Comparison of ENCODE assay signal across 1 cellular context in the genomic region with DNA sequence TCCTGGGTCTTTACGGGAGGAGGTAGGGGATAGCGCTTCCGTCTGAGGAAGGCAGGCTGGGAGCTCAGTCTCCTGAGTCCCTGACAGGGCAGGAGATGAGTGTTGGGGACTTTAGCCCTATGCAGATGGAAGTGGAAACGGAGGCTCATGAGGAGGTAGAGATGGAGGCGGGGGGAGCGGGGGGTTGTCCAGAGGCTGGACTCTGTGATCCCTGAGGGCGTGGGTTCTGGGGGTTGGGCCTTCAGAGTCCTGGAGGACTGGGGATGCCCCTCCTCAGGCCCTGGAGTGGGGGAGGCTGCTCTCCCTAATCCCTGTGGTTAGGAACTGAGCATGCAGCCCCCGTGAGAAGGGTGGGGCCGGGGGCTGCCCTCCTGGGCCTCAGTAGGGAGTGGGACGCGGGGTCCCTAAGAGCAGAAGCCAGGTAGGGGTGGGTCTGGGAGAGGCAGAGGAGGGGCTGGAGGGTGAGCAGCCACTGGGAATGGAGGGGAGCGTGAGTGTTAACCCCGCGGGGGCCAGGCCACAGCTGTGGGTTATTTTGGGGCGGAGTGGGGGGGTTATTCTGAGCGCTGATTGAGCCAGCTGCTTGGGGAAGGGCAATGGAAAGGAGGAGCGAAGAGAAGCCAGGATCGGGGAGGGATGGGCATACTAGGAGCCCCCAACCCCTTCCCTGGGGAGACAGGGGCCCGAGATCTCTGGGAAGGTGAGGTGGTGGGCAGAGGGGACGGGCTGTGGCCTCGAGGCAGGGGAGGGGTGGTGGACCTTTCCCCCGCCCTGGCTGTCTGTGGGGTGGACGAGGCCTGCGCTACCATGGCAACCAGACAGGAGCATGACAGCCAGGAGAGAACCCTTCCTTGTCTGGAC.
TF ChIP-seq lines count a peak whose summit lies in the region.

No MANE protein-coding gene starts in this region.

TF ChIP-seq in WTC11, 78 proteins besides CTCF, POLR2A, EP300 and RAD21 (continued from another document):
- TF ChIP-seq, protein P1, sequence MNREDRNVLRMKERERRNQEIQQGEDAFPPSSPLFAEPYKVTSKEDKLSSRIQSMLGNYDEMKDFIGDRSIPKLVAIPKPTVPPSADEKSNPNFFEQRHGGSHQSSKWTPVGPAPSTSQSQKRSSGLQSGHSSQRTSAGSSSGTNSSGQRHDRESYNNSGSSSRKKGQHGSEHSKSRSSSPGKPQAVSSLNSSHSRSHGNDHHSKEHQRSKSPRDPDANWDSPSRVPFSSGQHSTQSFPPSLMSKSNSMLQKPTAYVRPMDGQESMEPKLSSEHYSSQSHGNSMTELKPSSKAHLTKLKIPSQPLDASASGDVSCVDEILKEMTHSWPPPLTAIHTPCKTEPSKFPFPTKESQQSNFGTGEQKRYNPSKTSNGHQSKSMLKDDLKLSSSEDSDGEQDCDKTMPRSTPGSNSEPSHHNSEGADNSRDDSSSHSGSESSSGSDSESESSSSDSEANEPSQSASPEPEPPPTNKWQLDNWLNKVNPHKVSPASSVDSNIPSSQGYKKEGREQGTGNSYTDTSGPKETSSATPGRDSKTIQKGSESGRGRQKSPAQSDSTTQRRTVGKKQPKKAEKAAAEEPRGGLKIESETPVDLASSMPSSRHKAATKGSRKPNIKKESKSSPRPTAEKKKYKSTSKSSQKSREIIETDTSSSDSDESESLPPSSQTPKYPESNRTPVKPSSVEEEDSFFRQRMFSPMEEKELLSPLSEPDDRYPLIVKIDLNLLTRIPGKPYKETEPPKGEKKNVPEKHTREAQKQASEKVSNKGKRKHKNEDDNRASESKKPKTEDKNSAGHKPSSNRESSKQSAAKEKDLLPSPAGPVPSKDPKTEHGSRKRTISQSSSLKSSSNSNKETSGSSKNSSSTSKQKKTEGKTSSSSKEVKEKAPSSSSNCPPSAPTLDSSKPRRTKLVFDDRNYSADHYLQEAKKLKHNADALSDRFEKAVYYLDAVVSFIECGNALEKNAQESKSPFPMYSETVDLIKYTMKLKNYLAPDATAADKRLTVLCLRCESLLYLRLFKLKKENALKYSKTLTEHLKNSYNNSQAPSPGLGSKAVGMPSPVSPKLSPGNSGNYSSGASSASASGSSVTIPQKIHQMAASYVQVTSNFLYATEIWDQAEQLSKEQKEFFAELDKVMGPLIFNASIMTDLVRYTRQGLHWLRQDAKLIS (CRISPR knock-in tag; IDR thresholded peaks at IDR 0.05; ENCODE audit: borderline replicate concordance): no peak
- TF ChIP-seq NFATC4 (CRISPR knock-in tag; IDR thresholded peaks at IDR 0.05) (no peak), NR3C1 (CRISPR knock-in tag; conservative IDR thresholded peaks at IDR 0.05; ENCODE audit: low read depth) (no peak), CBFB (CRISPR knock-in tag; IDR thresholded peaks at IDR 0.05; ENCODE audit: low read depth) (no peak), FOXP1 (CRISPR knock-in tag; IDR thresholded peaks at IDR 0.05; ENCODE audit: borderline replicate concordance) (0 out of 2 replicates have a peak, but pooled peaks have one; percentile 46), TP53 (CRISPR knock-in tag; IDR thresholded peaks at IDR 0.05) (no peak), ZNF121 (CRISPR knock-in tag; IDR thresholded peaks at IDR 0.05) (0 out of 2 replicates have a peak, but pooled peaks have one; percentile 8), JUN (CRISPR knock-in tag; IDR thresholded peaks at IDR 0.05) (no peak)
- TF ChIP-seq, protein P2, sequence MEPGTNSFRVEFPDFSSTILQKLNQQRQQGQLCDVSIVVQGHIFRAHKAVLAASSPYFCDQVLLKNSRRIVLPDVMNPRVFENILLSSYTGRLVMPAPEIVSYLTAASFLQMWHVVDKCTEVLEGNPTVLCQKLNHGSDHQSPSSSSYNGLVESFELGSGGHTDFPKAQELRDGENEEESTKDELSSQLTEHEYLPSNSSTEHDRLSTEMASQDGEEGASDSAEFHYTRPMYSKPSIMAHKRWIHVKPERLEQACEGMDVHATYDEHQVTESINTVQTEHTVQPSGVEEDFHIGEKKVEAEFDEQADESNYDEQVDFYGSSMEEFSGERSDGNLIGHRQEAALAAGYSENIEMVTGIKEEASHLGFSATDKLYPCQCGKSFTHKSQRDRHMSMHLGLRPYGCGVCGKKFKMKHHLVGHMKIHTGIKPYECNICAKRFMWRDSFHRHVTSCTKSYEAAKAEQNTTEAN (CRISPR knock-in tag; IDR thresholded peaks at IDR 0.05): no peak
- TF ChIP-seq, protein P3, sequence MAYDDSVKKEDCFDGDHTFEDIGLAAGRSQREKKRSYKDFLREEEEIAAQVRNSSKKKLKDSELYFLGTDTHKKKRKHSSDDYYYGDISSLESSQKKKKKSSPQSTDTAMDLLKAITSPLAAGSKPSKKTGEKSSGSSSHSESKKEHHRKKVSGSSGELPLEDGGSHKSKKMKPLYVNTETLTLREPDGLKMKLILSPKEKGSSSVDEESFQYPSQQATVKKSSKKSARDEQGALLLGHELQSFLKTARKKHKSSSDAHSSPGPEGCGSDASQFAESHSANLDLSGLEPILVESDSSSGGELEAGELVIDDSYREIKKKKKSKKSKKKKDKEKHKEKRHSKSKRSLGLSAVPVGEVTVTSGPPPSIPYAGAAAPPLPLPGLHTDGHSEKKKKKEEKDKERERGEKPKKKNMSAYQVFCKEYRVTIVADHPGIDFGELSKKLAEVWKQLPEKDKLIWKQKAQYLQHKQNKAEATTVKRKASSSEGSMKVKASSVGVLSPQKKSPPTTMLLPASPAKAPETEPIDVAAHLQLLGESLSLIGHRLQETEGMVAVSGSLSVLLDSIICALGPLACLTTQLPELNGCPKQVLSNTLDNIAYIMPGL (CRISPR knock-in tag; IDR thresholded peaks at IDR 0.05): no peak
- TF ChIP-seq, protein P4, sequence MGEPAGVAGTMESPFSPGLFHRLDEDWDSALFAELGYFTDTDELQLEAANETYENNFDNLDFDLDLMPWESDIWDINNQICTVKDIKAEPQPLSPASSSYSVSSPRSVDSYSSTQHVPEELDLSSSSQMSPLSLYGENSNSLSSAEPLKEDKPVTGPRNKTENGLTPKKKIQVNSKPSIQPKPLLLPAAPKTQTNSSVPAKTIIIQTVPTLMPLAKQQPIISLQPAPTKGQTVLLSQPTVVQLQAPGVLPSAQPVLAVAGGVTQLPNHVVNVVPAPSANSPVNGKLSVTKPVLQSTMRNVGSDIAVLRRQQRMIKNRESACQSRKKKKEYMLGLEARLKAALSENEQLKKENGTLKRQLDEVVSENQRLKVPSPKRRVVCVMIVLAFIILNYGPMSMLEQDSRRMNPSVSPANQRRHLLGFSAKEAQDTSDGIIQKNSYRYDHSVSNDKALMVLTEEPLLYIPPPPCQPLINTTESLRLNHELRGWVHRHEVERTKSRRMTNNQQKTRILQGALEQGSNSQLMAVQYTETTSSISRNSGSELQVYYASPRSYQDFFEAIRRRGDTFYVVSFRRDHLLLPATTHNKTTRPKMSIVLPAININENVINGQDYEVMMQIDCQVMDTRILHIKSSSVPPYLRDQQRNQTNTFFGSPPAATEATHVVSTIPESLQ (CRISPR knock-in tag; IDR thresholded peaks at IDR 0.05): no peak
